Comparison of ENCODE assay signal across 17 cellular contexts in the genomic region with DNA sequence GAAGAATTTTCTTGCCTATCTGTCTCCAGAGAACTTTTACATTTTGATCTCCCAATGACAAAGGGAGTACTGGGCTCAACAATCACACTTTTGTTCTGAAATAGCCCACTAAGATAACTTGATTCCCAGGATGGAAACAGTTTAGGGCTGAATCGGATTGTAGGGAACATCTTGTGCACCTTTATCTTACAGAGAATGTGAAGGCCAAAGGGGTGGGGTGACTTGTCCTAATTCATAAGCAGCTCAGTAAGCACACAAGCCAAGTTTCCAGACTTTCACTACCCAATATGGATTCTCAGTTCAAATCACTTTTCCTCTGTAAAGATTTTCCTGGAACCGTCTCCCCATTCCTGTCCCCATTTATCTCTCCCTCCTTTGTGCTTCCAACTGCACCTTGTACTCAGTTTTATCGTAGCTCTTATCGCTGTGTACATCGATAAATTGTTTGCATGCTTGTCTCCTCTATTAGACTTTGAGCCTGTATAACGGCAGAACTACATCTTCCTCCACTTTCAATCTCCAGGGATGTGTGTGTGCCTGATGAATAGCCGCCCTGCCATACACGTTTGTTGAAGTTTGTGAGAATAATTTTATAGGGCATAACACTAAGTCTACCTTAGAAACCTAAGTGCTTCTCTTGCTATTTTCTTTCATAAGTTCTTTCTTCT.
A peak's percentile ranks its signal among the peaks of the same experiment; 100 is the strongest.
DNase-seq lines count a peak whose midpoint lies in the region; ATAC-seq and TF ChIP-seq lines count a peak whose summit lies in the region.
"Had no signal": no experiment of that assay in that cellular context is flagged by ENCODE, and none has a peak within 500 bp of the region (broad histone marks: within the 10 kb centered on the region; RNA-seq: fewer than 3 reads in every experiment).

No MANE protein-coding gene starts in this region.

- H3K23ac ChIP-seq in mesendoderm (ENCODE audit: low read length): no peak overlapping the region

- TF ChIP-seq EP300 in gastroesophageal sphincter (IDR thresholded peaks at IDR 0.05): no peak

- peak overlapping the region; percentile 18 for H3K9ac ChIP-seq in mesendoderm (ENCODE audit: low read length)

- H3K4me1 ChIP-seq in heart left ventricle: peaks cover 0 to 3% (median 0%) of the 10 kb centered on the region in 12 donors
- H3K4me1 ChIP-seq in right cardiac atrium (ENCODE audit: control insufficient read depth, insufficient read depth, low read length): no peaks in the 10 kb centered on the region
- no peaks in the 10 kb centered on the region for H3K4me1 ChIP-seq in mesendoderm (ENCODE audit: control insufficient read depth, low read depth, low read length)
- no peaks in the 10 kb centered on the region for H3K4me1 ChIP-seq in gastroesophageal sphincter
- H3K4me1 ChIP-seq: SJSA1 had no signal

- H2AK5ac ChIP-seq in mesendoderm (ENCODE audit: low read length): no peak overlapping the region

- no peak overlapping the region for H2BK15ac ChIP-seq in mesendoderm (replicated peaks; ENCODE audit: low read depth)

- no peak overlapping the region for H2BK120ac ChIP-seq in mesendoderm (ENCODE audit: low read depth, low read length)

- H3K79me2 ChIP-seq in mesendoderm (ENCODE audit: control insufficient read depth, insufficient read depth, low read length): no peaks in the 10 kb centered on the region

- H3K27me3 ChIP-seq in heart left ventricle: peaks cover 0 to 8% (median 0%) of the 10 kb centered on the region in 9 donors
- no peaks in the 10 kb centered on the region for H3K27me3 ChIP-seq in right cardiac atrium (ENCODE audit: control insufficient read depth, insufficient read depth)
- H3K27me3 ChIP-seq in mesendoderm (ENCODE audit: insufficient read depth, low read length, poor library complexity): no peaks in the 10 kb centered on the region
- no peaks in the 10 kb centered on the region for H3K27me3 ChIP-seq in gastroesophageal sphincter
- H3K27me3 ChIP-seq: SJSA1 had no signal

- TF ChIP-seq POLR2A in heart left ventricle (IDR thresholded peaks at IDR 0.05) (no peak), gastroesophageal sphincter (IDR thresholded peaks at IDR 0.05) (no peak)

- no peaks in the 10 kb centered on the region for H3K79me1 ChIP-seq in mesendoderm (ENCODE audit: low read length)

- H3K9me3 ChIP-seq in heart left ventricle: no peaks in the 10 kb centered on the region
- H3K9me3 ChIP-seq in right cardiac atrium (ENCODE audit: control insufficient read depth, low read length): no peaks in the 10 kb centered on the region
- no peaks in the 10 kb centered on the region for H3K9me3 ChIP-seq in gastroesophageal sphincter
- H3K9me3 ChIP-seq: SJSA1 had no signal

- H2BK5ac ChIP-seq in mesendoderm (ENCODE audit: low read length): no peak overlapping the region

- DNase-seq in heart left ventricle (no peak), cardiac septum (ENCODE audit: low spot score) (no peak), right cardiac atrium (peak in 1 of 3 donors; percentile 7), mesendoderm (no peak), LoVo (ENCODE audit: low spot score) (no peak)
- DNase-seq: COR-L47, HCEC 1CT, KG1, NCI-H1092 treated with DMSO at 0.1 percent for 48 hours, NCI-H187, NCI-H510A, NCI-H82 had no signal

- H3K56ac ChIP-seq in mesendoderm (ENCODE audit: low read length): peak overlapping the region; percentile 65

- no peak for TF ChIP-seq CTCF in heart left ventricle (IDR thresholded peaks at IDR 0.05)
- TF ChIP-seq CTCF in gastroesophageal sphincter (IDR thresholded peaks at IDR 0.05): no peak

- H3K4me2 ChIP-seq in mesendoderm (ENCODE audit: low read length): no peak overlapping the region

- no peak overlapping the region for H3K4me3 ChIP-seq in heart left ventricle
- H3K4me3 ChIP-seq in right cardiac atrium (ENCODE audit: low read length): peak overlapping the region; percentile 48
- H3K4me3 ChIP-seq in mesendoderm (ENCODE audit: low read length): no peak overlapping the region
- no peak overlapping the region for H3K4me3 ChIP-seq in gastroesophageal sphincter
- H3K4me3 ChIP-seq: SJSA1 had no signal

- ATAC-seq in heart left ventricle (peak in 3 of 4 donors; percentile 46 to 58 (median 50)), right cardiac atrium (peak; percentile 63 to 77), gastroesophageal sphincter (no peak), GM19455 (IDR thresholded peaks at IDR 0.05; ENCODE audit: unreplicated experiment) (no peak), HG02885 (IDR thresholded peaks at IDR 0.05; ENCODE audit: poor library complexity, unreplicated experiment) (no peak)

- no peak overlapping the region for H4K8ac ChIP-seq in mesendoderm (ENCODE audit: low read depth, low read length)

- H3K36me3 ChIP-seq in heart left ventricle (no peaks in the 10 kb centered on the region), mesendoderm (ENCODE audit: control insufficient read depth, insufficient read depth, low read length) (no peaks in the 10 kb centered on the region), gastroesophageal sphincter (no peaks in the 10 kb centered on the region)
- H3K36me3 ChIP-seq: SJSA1 had no signal

- intact Hi-C loops in heart left ventricle (cut with DNase I) (no loop called here), cardiac septum (cut with DNase I) (no loop called here), right cardiac atrium (cut with DNase I) (no loop called here)

- H3K4ac ChIP-seq in mesendoderm (ENCODE audit: low read depth, low read length): no peak overlapping the region

- no peak overlapping the region for H3K27ac ChIP-seq in heart left ventricle
- no peak overlapping the region for H3K27ac ChIP-seq in right cardiac atrium (ENCODE audit: low read length)
- H3K27ac ChIP-seq in mesendoderm (ENCODE audit: low read depth, low read length): peak overlapping the region; percentile 22
- H3K27ac ChIP-seq in gastroesophageal sphincter: no peak overlapping the region
- H3K27ac ChIP-seq: C4-2B, SJSA1 had no signal

- WGBS in heart left ventricle, 4 donors: 49 to 63% (median 52%) methylated on average over 8 of the region's 8 CpGs
- 45% methylated on average over 8 of the region's 8 CpGs for WGBS in right cardiac atrium
- WGBS in mesendoderm (ENCODE audit: extremely low coverage, insufficient coverage, low lambda C conversion rate): no CpG with 5 or more reads among the region's 8 CpGs
- WGBS in gastroesophageal sphincter (ENCODE audit: low coverage in 1 of 2), 2 donors: 53 to 58% methylated on average over 7 of the region's 8 CpGs

- no peak overlapping the region for H4K5ac ChIP-seq in mesendoderm (ENCODE audit: low read length)

- peak overlapping the region; percentile 80 for H3K18ac ChIP-seq in mesendoderm (ENCODE audit: low read length)

Comparison
In these comparisons a context has a peak if more than half of its experiments do, and no peak if none do; other contexts are left out.
1. ATAC-seq: peak in heart left ventricle (3 of 4) and right cardiac atrium (2 of 2); none in gastroesophageal sphincter (single experiment), GM19455 (single experiment) and HG02885 (single experiment).